Comparison of ENCODE assay signal across 1 cellular context in the genomic region with DNA sequence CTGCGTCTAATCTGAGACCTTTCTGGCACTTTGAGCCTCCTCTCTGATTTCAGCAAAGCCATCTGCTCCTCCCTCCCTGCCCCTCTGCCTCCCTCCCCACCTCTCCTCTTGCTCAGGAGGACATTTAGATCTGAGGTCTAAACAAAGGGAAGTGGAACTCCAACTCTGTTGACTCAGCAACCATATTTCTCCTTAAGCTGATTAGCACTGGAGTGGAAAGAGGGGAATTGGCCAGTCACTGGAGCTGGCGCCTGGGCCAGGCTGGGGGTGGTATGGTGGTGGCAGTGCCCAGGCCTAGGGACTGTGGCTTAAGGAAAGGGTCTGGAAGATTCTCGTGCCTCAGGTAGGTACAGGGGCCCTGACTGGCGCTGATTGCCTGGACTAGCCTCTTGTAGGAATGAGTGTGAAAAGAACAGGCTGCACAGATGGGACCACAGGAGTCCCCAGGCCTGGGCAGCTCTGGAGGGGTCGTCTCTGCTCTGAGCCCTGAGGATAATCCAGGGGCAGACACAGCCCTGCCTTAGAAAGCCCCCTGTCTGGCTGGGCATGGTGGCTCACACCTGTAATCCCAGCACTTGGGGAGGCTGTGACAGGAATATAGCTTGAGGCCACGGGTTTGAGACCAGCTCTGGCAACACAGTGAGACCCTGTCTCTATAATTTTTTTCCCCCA.
TF ChIP-seq lines count a peak whose summit lies in the region.

No MANE protein-coding gene starts in this region.

TF ChIP-seq in H1, 55 proteins besides CTCF, POLR2A, EP300 and RAD21:
- TF ChIP-seq TCF12 (IDR thresholded peaks at IDR 0.05; ENCODE audit: low read depth, low read length) = no peak
- no peak for TF ChIP-seq CHD2 (IDR thresholded peaks at IDR 0.05; ENCODE audit: low read length)
- no peak for TF ChIP-seq GTF2F1 (IDR thresholded peaks at IDR 0.05; ENCODE audit: borderline replicate concordance, low read depth, low read length)
- TF ChIP-seq MAFK (IDR thresholded peaks at IDR 0.05; ENCODE audit: low read depth, low read length) = no peak
- TF ChIP-seq HDAC6 (IDR thresholded peaks at IDR 0.05; ENCODE audit: low read depth, low read length) = no peak
- TF ChIP-seq CBX8 (IDR thresholded peaks at IDR 0.05; ENCODE audit: borderline replicate concordance, low read depth, low read length) = no peak
- TF ChIP-seq KDM1A (IDR thresholded peaks at IDR 0.05; ENCODE audit: borderline replicate concordance, low read length) = no peak
- TF ChIP-seq MAX (IDR thresholded peaks at IDR 0.05) = no peak
- TF ChIP-seq CREB1 (IDR thresholded peaks at IDR 0.05) = no peak
- no peak for TF ChIP-seq KDM5A (IDR thresholded peaks at IDR 0.05; ENCODE audit: low read length)
- no peak for TF ChIP-seq CTBP2 (IDR thresholded peaks at IDR 0.05; ENCODE audit: borderline replicate concordance, insufficient read depth, insufficient read length, low read length)
- TF ChIP-seq JUN (IDR thresholded peaks at IDR 0.05; ENCODE audit: low read depth, low read length) = no peak
- no peak for TF ChIP-seq BRCA1 (IDR thresholded peaks at IDR 0.05; ENCODE audit: low read depth, low read length)
- TF ChIP-seq POU5F1 (IDR thresholded peaks at IDR 0.05; ENCODE audit: low read depth, low read length) = no peak
- no peak for TF ChIP-seq CEBPB (IDR thresholded peaks at IDR 0.05; ENCODE audit: low read depth, low read length)
- no peak for TF ChIP-seq GABPA (IDR thresholded peaks at IDR 0.05; ENCODE audit: borderline replicate concordance, insufficient read depth, low read length)
